ENCODE assay signal across 1 cellular context in genomic region chr15:55250392-55250791, GRCh38.
TF ChIP-seq lines count a peak whose summit lies in the region.

No MANE protein-coding gene starts in this region.

TF ChIP-seq in HepG2, 621 proteins besides CTCF, POLR2A, EP300 and RAD21 (continued from another document):
- peak; percentile 33; the same call in 1 of the 2 replicates for TF ChIP-seq MLX (CRISPR knock-in tag; IDR thresholded peaks at IDR 0.05)
- TF ChIP-seq ZNF121 (CRISPR knock-in tag; IDR thresholded peaks at IDR 0.05): no peak
- peak; percentile 99 for TF ChIP-seq CEBPB (IDR thresholded peaks at IDR 0.05; ENCODE audit: borderline replicate concordance, low read depth, low read length)
- no peak for TF ChIP-seq SRY (CRISPR knock-in tag; IDR thresholded peaks at IDR 0.05)
- no peak for TF ChIP-seq ZNF788 (CRISPR knock-in tag; IDR thresholded peaks at IDR 0.05; ENCODE audit: borderline replicate concordance)
- TF ChIP-seq CEBPG (CRISPR knock-in tag; IDR thresholded peaks at IDR 0.05): peak; percentile 94
- no peak for TF ChIP-seq TEF (CRISPR knock-in tag; IDR thresholded peaks at IDR 0.05)
- no peak for TF ChIP-seq XBP1 (CRISPR knock-in tag; IDR thresholded peaks at IDR 0.05)
- TF ChIP-seq ZNF337 (CRISPR knock-in tag; IDR thresholded peaks at IDR 0.05; ENCODE audit: borderline replicate concordance, low read depth): no peak
- TF ChIP-seq ZNF142 (CRISPR knock-in tag; IDR thresholded peaks at IDR 0.05): no peak
- TF ChIP-seq ZNF160 (CRISPR knock-in tag; IDR thresholded peaks at IDR 0.05): no peak
- no peak for TF ChIP-seq ZMYM2 (CRISPR knock-in tag; IDR thresholded peaks at IDR 0.05)
- TF ChIP-seq ZKSCAN8 (CRISPR knock-in tag; IDR thresholded peaks at IDR 0.05; ENCODE audit: borderline replicate concordance): 0 out of 2 replicates have a peak, but pooled peaks have one; percentile 51
- no peak for TF ChIP-seq ZNF691 (CRISPR knock-in tag; IDR thresholded peaks at IDR 0.05; ENCODE audit: borderline replicate concordance, low read depth)
- no peak for TF ChIP-seq SP5 (CRISPR knock-in tag; IDR thresholded peaks at IDR 0.05; ENCODE audit: borderline replicate concordance, low read depth)
- TF ChIP-seq ZNF331 (CRISPR knock-in tag; IDR thresholded peaks at IDR 0.05): peak; percentile 38; the same call in 1 of the 2 replicates
- peak; percentile 74 for TF ChIP-seq SAP130 (CRISPR knock-in tag; IDR thresholded peaks at IDR 0.05; ENCODE audit: low read depth)
- TF ChIP-seq SALL1 (CRISPR knock-in tag; IDR thresholded peaks at IDR 0.05): no peak
